In genomic region chr18:46239549-46239948, GRCh38 we compare ENCODE assay signal across 15 cellular contexts.
"Had no signal": no experiment of that assay in that cellular context is flagged by ENCODE, and none has a peak within 500 bp of the region (broad histone marks: within the 10 kb centered on the region; RNA-seq: fewer than 3 reads in every experiment).

No MANE protein-coding gene starts in this region.

- H3K4me3 Mint-ChIP-seq: activated naive CD4-positive, alpha-beta T cell treated with anti-CD3 and anti-CD28 coated beads, Interleukin-2, amount 10 ng/mL, durations not matched to agents 7 days and 5 days; nephron; type B pancreatic cell had no signal

- H3K4me1 Mint-ChIP-seq: nephron had no signal

- DNase-seq: activated naive CD4-positive, alpha-beta T cell treated with anti-CD3 and anti-CD28 coated beads, Interleukin-2, amount 10 ng/mL, durations not matched to agents 7 days and 5 days; activated T-cell treated with anti-CD3 and anti-CD28 coated beads for 4 hours; kidney; left lung; nucleus accumbens; right cardiac atrium; small intestine; stimulated activated CD4-positive, alpha-beta T cell treated with anti-CD3 and anti-CD28 coated beads, Interleukin-4, amount 100 ng/mL, for 24 hours; stimulated activated naive CD8-positive, alpha-beta T cell treated with anti-CD3 and anti-CD28 coated beads, Interleukin-15, Interleukin-2, amounts not matched to agents 100 U/mL and 50 U/mL, for 24 hours had no signal

- H3K27ac Mint-ChIP-seq: activated T-helper 2 cell treated with anti-CD3 and anti-CD28 coated beads, Interferon-gamma antibody, Interleukin-2, Interleukin-4, amounts not matched to agents 10 μg/mL and 5 μg/mL and 100 μg/mL, durations not matched to agents 14 hours and 24 hours and 36 hours; nephron; progenitor cell of endocrine pancreas; type B pancreatic cell had no signal

- H3K9me3 Mint-ChIP-seq: activated naive CD4-positive, alpha-beta T cell treated with anti-CD3 and anti-CD28 coated beads, Interleukin-2, amount 10 ng/mL, durations not matched to agents 7 days and 5 days; activated T-helper 2 cell treated with anti-CD3 and anti-CD28 coated beads, Interferon-gamma antibody, Interleukin-2, Interleukin-4, amounts not matched to agents 10 μg/mL and 5 μg/mL and 100 μg/mL, durations not matched to agents 14 hours and 24 hours and 36 hours; nephron; type B pancreatic cell had no signal

- H3K27me3 Mint-ChIP-seq: activated naive CD4-positive, alpha-beta T cell treated with anti-CD3 and anti-CD28 coated beads, Interleukin-2, amount 10 ng/mL, durations not matched to agents 7 days and 5 days; progenitor cell of endocrine pancreas; type B pancreatic cell had no signal

- ATAC-seq: activated CD4-positive, CD25-positive, alpha-beta regulatory T cell treated with anti-CD3 and anti-CD28 coated beads, Interleukin-2, amount 50 U/mL, for 24 hours; esophagus mucosa; left lung; right cardiac atrium; stimulated activated naive CD8-positive, alpha-beta T cell treated with anti-CD3 and anti-CD28 coated beads, Interleukin-15, Interleukin-2, amounts not matched to agents 100 U/mL and 50 U/mL, for 24 hours had no signal
